Comparison of ENCODE assay signal across 1 cellular context in genomic region chr10:114537791-114538543, GRCh38.
TF ChIP-seq lines count a peak whose summit lies in the region.

No MANE protein-coding gene starts in this region.

TF ChIP-seq in H1, 55 proteins besides CTCF, POLR2A, EP300 and RAD21 (continued from another document):
- TF ChIP-seq E2F6 (IDR thresholded peaks at IDR 0.05) (no peak), CHD7 (IDR thresholded peaks at IDR 0.05; ENCODE audit: insufficient replicate concordance, low read length) (no peak), MAFK (IDR thresholded peaks at IDR 0.05; ENCODE audit: low read depth, low read length) (no peak), TCF12 (IDR thresholded peaks at IDR 0.05; ENCODE audit: low read depth, low read length) (no peak)
TF ChIP-seq in H1: peak in this region for 0.
